ENCODE assay signal across 26 cellular contexts in the genomic region with DNA sequence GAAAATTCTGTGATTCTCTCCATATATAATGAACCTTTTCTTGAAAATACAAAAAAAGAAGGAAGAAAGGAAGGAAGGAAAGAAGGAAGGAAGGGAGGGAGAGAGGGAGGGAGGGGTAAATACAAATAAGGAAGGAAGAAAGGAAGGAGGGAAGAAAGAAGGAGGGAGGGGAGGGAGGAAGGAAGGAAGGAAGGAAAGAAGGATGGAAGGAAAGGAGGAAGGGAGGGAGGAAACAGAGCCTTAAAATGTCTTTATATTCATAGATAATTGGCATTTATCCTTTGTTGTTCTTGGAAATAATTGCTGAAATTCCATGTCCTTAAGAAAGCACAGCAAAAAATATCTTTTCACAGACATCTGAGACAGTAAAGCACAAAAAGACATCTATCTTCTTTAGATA. TPM values are rescaled to one million over a fixed set of nuclear protein-coding genes. Genes with fewer than 3 reads are reported as not detected.
A peak's percentile ranks its signal among the peaks of the same experiment; 100 is the strongest.
DNase-seq lines count a peak whose midpoint lies in the region; ATAC-seq and TF ChIP-seq lines count a peak whose summit lies in the region.
"Had no signal": no experiment of that assay in that cellular context is flagged by ENCODE, and none has a peak within 500 bp of the region (broad histone marks: within the 10 kb centered on the region; RNA-seq: fewer than 3 reads in every experiment).

No MANE protein-coding gene starts in this region.

- H3K27ac ChIP-seq in sigmoid colon = no peak overlapping the region
- H3K27ac ChIP-seq: HL-60 had no signal

- H3K27ac Mint-ChIP-seq in activated naive CD8-positive, alpha-beta T cell = peak overlapping the region; percentile 90
- no peak overlapping the region for H3K27ac Mint-ChIP-seq in activated naive CD8-positive, alpha-beta T cell treated with anti-CD3 and anti-CD28 coated beads, Interleukin-2, amount 50 U/mL, for 24 hours
- peak overlapping the region; percentile 89 for H3K27ac Mint-ChIP-seq in activated CD8-positive, alpha-beta T cell treated with anti-CD3 and anti-CD28 coated beads, Interleukin-2, amount 10 ng/mL, durations not matched to agents 7 days and 5 days
- peak overlapping the region; percentile 86 to 93 (median 91) for H3K27ac Mint-ChIP-seq in immature natural killer cell
- H3K27ac Mint-ChIP-seq: HFFc6 had no signal

- H3K4me3 Mint-ChIP-seq in activated naive CD8-positive, alpha-beta T cell = no peak overlapping the region
- H3K4me3 Mint-ChIP-seq in activated naive CD8-positive, alpha-beta T cell treated with anti-CD3 and anti-CD28 coated beads, Interleukin-2, amount 50 U/mL, for 24 hours = no peak overlapping the region
- H3K4me3 Mint-ChIP-seq in activated CD8-positive, alpha-beta T cell treated with anti-CD3 and anti-CD28 coated beads, Interleukin-2, amount 10 ng/mL, durations not matched to agents 7 days and 5 days = no peak overlapping the region
- peak overlapping the region in 4 of 5 donors; percentile 40 to 78 (median 68) for H3K4me3 Mint-ChIP-seq in immature natural killer cell
- H3K4me3 Mint-ChIP-seq: HFFc6 had no signal

- no peaks in the 10 kb centered on the region for H3K27me3 Mint-ChIP-seq in activated naive CD8-positive, alpha-beta T cell
- H3K27me3 Mint-ChIP-seq in activated naive CD8-positive, alpha-beta T cell treated with anti-CD3 and anti-CD28 coated beads, Interleukin-2, amount 50 U/mL, for 24 hours = no peaks in the 10 kb centered on the region
- H3K27me3 Mint-ChIP-seq in activated CD8-positive, alpha-beta T cell treated with anti-CD3 and anti-CD28 coated beads, Interleukin-2, amount 10 ng/mL, durations not matched to agents 7 days and 5 days (ENCODE audit: low read depth) = no peaks in the 10 kb centered on the region
- peaks cover 3 to 14% (median 10%) of the 10 kb centered on the region in 3 donors for H3K27me3 Mint-ChIP-seq in immature natural killer cell (ENCODE audit: low read depth in 3 of 3)

- no peaks in the 10 kb centered on the region for H3K4me1 ChIP-seq in sigmoid colon

- no peak overlapping the region for H3K4me3 ChIP-seq in sigmoid colon

- no peak for TF ChIP-seq POLR2A in sigmoid colon (IDR thresholded peaks at IDR 0.05)

- H3K36me3 Mint-ChIP-seq in activated naive CD8-positive, alpha-beta T cell = peaks cover 17% of the 10 kb centered on the region
- H3K36me3 Mint-ChIP-seq in activated naive CD8-positive, alpha-beta T cell treated with anti-CD3 and anti-CD28 coated beads, Interleukin-2, amount 50 U/mL, for 24 hours (ENCODE audit: low read depth) = peaks cover 4% of the 10 kb centered on the region
- peaks cover 41% of the 10 kb centered on the region for H3K36me3 Mint-ChIP-seq in activated CD8-positive, alpha-beta T cell treated with anti-CD3 and anti-CD28 coated beads, Interleukin-2, amount 10 ng/mL, durations not matched to agents 7 days and 5 days (ENCODE audit: low read depth)
- peaks cover 31 to 54% (median 37%) of the 10 kb centered on the region in 3 donors for H3K36me3 Mint-ChIP-seq in immature natural killer cell

- no peaks in the 10 kb centered on the region for H3K9me3 ChIP-seq in sigmoid colon

- H3K27me3 ChIP-seq in sigmoid colon = no peaks in the 10 kb centered on the region

- ATAC-seq in activated naive CD8-positive, alpha-beta T cell treated with anti-CD3 and anti-CD28 coated beads, Interleukin-2, amount 50 U/mL, for 24 hours = no peak
- no peak for ATAC-seq in activated CD8-positive, alpha-beta T cell treated with anti-CD3 and anti-CD28 coated beads, Interleukin-2, amount 10 ng/mL, durations not matched to agents 7 days and 5 days
- no peak for ATAC-seq in GM19452 (IDR thresholded peaks at IDR 0.05; ENCODE audit: unreplicated experiment)
- ATAC-seq: Right ventricle myocardium inferior had no signal

- H3K9me3 Mint-ChIP-seq in activated naive CD8-positive, alpha-beta T cell (ENCODE audit: low read depth) = no peaks in the 10 kb centered on the region
- H3K9me3 Mint-ChIP-seq in activated naive CD8-positive, alpha-beta T cell treated with anti-CD3 and anti-CD28 coated beads, Interleukin-2, amount 50 U/mL, for 24 hours = no peaks in the 10 kb centered on the region
- peaks cover 6% of the 10 kb centered on the region for H3K9me3 Mint-ChIP-seq in activated CD8-positive, alpha-beta T cell treated with anti-CD3 and anti-CD28 coated beads, Interleukin-2, amount 10 ng/mL, durations not matched to agents 7 days and 5 days (ENCODE audit: insufficient read depth)
- H3K9me3 Mint-ChIP-seq in immature natural killer cell = no peaks in the 10 kb centered on the region
- H3K9me3 Mint-ChIP-seq: HFFc6 had no signal

- H3K4me1 Mint-ChIP-seq in activated naive CD8-positive, alpha-beta T cell (ENCODE audit: low read depth) = peaks cover 52% of the 10 kb centered on the region
- H3K4me1 Mint-ChIP-seq in activated naive CD8-positive, alpha-beta T cell treated with anti-CD3 and anti-CD28 coated beads, Interleukin-2, amount 50 U/mL, for 24 hours = peaks cover 36% of the 10 kb centered on the region
- H3K4me1 Mint-ChIP-seq in activated CD8-positive, alpha-beta T cell treated with anti-CD3 and anti-CD28 coated beads, Interleukin-2, amount 10 ng/mL, durations not matched to agents 7 days and 5 days (ENCODE audit: low read depth) = peaks cover 56% of the 10 kb centered on the region
- peaks cover 68 to 86% of the 10 kb centered on the region in 2 donors for H3K4me1 Mint-ChIP-seq in immature natural killer cell

- CTCF ChIA-PET in activated CD8-positive, alpha-beta T cell treated with anti-CD3 and anti-CD28 coated beads, Interleukin-2, amount 10 ng/mL, durations not matched to agents 7 days and 5 days (lab: Charles Lee) = interaction anchor here (1.5 to 3.0 kb wide), 2 partner anchors 41 to 100 kb away, joined by 8 read pairs; no protein-coding TSS in a partner anchor

- H3K36me3 ChIP-seq in sigmoid colon = no peaks in the 10 kb centered on the region

- POLR2A ChIA-PET in activated CD8-positive, alpha-beta T cell treated with anti-CD3 and anti-CD28 coated beads, Interleukin-2, amount 10 ng/mL, durations not matched to agents 7 days and 5 days (lab: Charles Lee) = no interaction called here

- no peak for TF ChIP-seq EP300 in sigmoid colon (IDR thresholded peaks at IDR 0.05)

- no peak for DNase-seq in activated naive CD8-positive, alpha-beta T cell treated with anti-CD3 and anti-CD28 coated beads, Interleukin-2, amount 50 U/mL, for 24 hours
- no peak for DNase-seq in activated CD8-positive, alpha-beta T cell treated with anti-CD3 and anti-CD28 coated beads, Interleukin-2, amount 10 ng/mL, durations not matched to agents 7 days and 5 days
- DNase-seq in immature natural killer cell (no peak), sigmoid colon (no peak), NCI-H524 treated with DMSO at 0.1 percent for 48 hours (lab: John Stamatoyannopoulos, UW) (no peak)
- DNase-seq: AML-193, C1 segment of cervical spinal cord, COR-L47, DMS 273 treated with DMSO at 0.1 percent for 48 hours, DMS79 treated with DMSO at 0.1 percent for 48 hours, H7, HFFc6, KG1, NCI-H1092 treated with DMSO at 0.1 percent for 48 hours, NCI-H1436 treated with DMSO at 0.1 percent for 48 hours, NCI-H2081, NCI-H2171, NCI-H345, NCI-H526, OCI-M1 had no signal

- intact Hi-C loops in sigmoid colon (cut with DNase I) = no loop called here

- TF ChIP-seq CTCF in sigmoid colon (IDR thresholded peaks at IDR 0.05) = no peak

RNA-seq across cellular contexts. Expression of gene SAMD3, which starts 40.3 kb away (rescaled TPM):
- total RNA-seq in activated CD8-positive, alpha-beta T cell treated with anti-CD3 and anti-CD28 coated beads, Interleukin-2, amount 10 ng/mL, durations not matched to agents 7 days and 5 days = 10 to 100 TPM; 22.1 to 28.9 TPM
- polyA plus RNA-seq in immature natural killer cell (100 to 1,000 TPM; 208 to 376 (median 275) TPM), sigmoid colon (1 to 10 TPM; 1.2 to 3.7 (median 3.5) TPM)
- total RNA-seq in sigmoid colon = under 1 TPM in 1 of 4 donors, not detected in 3; 0.81 TPM
- total RNA-seq: HT-29, SK-MEL-5 had no signal

Comparison
In these comparisons a context has a peak if more than half of its experiments do, and no peak if none do; other contexts are left out.
1. H3K4me3 Mint-ChIP-seq: peak in immature natural killer cell (4 of 5); none in activated naive CD8-positive, alpha-beta T cell (single experiment), activated naive CD8-positive, alpha-beta T cell treated with anti-CD3 and anti-CD28 coated beads, Interleukin-2, amount 50 U/mL, for 24 hours (single experiment) and activated CD8-positive, alpha-beta T cell treated with anti-CD3 and anti-CD28 coated beads, Interleukin-2, amount 10 ng/mL, durations not matched to agents 7 days and 5 days (single experiment).
2. RNA of gene SAMD3, which starts 40.3 kb away (total RNA-seq): 22.1 to 28.9 TPM in activated CD8-positive, alpha-beta T cell treated with anti-CD3 and anti-CD28 coated beads, Interleukin-2, amount 10 ng/mL, durations not matched to agents 7 days and 5 days; 0.81 TPM in sigmoid colon; every median in the first group is over 10 times any median in the second.